10 cellular contexts compared by ENCODE assay signal in the genomic region with DNA sequence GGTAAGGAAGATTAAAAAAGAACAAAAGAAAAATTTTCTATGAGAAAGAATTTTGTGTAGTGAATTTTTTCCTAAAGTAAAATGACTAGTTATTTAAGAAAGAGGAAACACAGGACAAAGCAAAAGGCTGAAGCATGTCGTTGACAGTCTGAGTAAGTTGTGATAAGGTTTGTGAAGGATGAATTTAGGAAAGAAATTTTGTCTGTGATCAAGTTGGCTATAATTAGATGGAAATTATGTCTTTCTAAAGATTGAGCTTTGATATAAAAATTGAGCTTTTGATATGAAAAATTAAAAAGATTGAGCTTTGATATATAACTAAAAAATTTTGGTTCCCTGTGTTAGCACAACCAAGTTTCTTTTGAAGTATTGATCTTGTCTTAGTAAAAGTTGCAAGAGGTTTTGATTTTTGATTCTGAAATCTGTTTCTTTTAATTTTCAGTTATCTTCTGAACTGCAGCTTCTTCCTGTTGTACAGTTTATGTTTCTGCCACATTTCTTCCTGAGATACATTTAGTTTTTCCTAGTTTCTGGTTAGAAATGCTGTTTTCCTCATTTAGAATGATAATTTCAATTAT.
"Had no signal": no experiment of that assay in that cellular context is flagged by ENCODE, and none has a peak within 500 bp of the region (broad histone marks: within the 10 kb centered on the region; RNA-seq: fewer than 3 reads in every experiment).

No MANE protein-coding gene starts in this region.

- H3K9me3 ChIP-seq: HAP-1 had no signal

- H3K27ac ChIP-seq: KMS-11 had no signal

- ATAC-seq: GM23338, HCT116 had no signal

- H3K4me1 ChIP-seq: HAP-1 had no signal

- H3K9ac ChIP-seq: KMS-11 had no signal

- H3K4me3 Mint-ChIP-seq: GM23338 had no signal

- H3K36me3 ChIP-seq: HAP-1 had no signal

- FAIRE-seq: H1, HTR-8/SVneo had no signal

- H3K27ac Mint-ChIP-seq: GM23338 had no signal

- DNase-seq: H7, IMR-90, Karpas-422, KBM-7 had no signal

- H3K4me1 Mint-ChIP-seq: GM23338 had no signal

- H3K4me3 ChIP-seq: GM23338, HAP-1 had no signal
